Comparison of ENCODE assay signal across 8 cellular contexts in the genomic region with DNA sequence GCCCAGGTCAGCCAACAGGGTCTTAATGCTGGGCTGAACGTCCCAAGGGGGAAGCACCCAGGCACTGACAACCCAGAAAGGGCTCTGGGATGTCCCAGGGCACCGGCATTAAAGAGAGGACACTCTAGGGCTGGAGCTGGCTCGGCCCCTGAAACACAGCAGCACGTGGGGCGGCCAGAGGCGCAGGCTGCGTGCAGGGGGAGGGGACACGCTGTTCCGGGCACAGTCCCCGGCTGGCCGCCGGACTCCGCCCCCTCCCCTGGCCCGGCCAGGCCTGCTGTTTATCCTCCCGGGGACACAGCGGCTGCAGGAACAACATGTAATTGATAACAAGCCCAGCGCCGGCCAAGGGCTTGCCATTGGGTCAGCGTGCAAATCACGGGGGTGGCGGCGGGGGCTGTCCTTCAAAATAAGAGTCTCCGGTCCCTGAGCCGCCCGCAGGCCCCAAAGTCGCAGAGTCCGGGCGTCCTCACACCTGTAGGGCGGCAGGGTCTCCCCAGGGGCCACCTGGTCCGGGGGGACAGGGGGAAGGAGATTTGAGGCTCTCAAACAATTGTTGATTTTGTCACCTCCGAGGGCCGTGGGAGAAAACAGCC. TPM values are rescaled to one million over a fixed set of nuclear protein-coding genes. Genes with fewer than 3 reads are reported as not detected.
DNase-seq lines count a peak whose midpoint lies in the region; ATAC-seq, FAIRE-seq and TF ChIP-seq lines count a peak whose summit lies in the region.

No MANE protein-coding gene starts in this region.

- H3K36me3 ChIP-seq in kidney (ENCODE audit: control insufficient read depth in 1 of 2, insufficient read depth in 2 of 2, low read length in 2 of 2) (peaks cover 0 to 13% of the 10 kb centered on the region in 2 donors), skeletal muscle tissue (ENCODE audit: control insufficient read depth in 3 of 3, insufficient read depth in 3 of 3, low read length in 3 of 3) (peaks cover 9 to 17% (median 15%) of the 10 kb centered on the region in 3 donors)

- H3K9me3 ChIP-seq in kidney (ENCODE audit: control insufficient read depth in 1 of 2, low read length in 2 of 2): no peaks in the 10 kb centered on the region
- H3K9me3 ChIP-seq in skeletal muscle tissue (ENCODE audit: control insufficient read depth in 3 of 3, low read length in 3 of 3): no peaks in the 10 kb centered on the region

- ATAC-seq in HG03025 (IDR thresholded peaks at IDR 0.05; ENCODE audit: low FRiP score, unreplicated experiment): no peak

- H3K27ac ChIP-seq in cingulate gyrus (ENCODE audit: low read depth, low read length) (peak overlapping the region; percentile 98), kidney (ENCODE audit: low read depth in 2 of 2, low read length in 2 of 2) (peak overlapping the region; percentile 97 to 98), skeletal muscle tissue (ENCODE audit: low read depth, low read length) (peak overlapping the region; percentile 98)

- intact Hi-C loops in kidney (cut with DNase I): no loop called here

- H3K9me3 Mint-ChIP-seq in T-helper 2 cell treated with Interferon-gamma antibody and Interleukin-4, amounts not matched to agents 5 μg/mL and 100 μg/mL, for 36 hours: no peaks in the 10 kb centered on the region

- DNase-seq in T-helper 2 cell treated with Interferon-gamma antibody and Interleukin-4, amounts not matched to agents 5 μg/mL and 100 μg/mL, for 36 hours (ENCODE audit: low spot score): no peak
- DNase-seq in T-helper 2 cell: no peak
- DNase-seq in OCI-M1 (lab: John Stamatoyannopoulos, UW): peak; percentile 92
- DNase-seq in kidney: peak; percentile 98
- DNase-seq in OCI-M2 (lab: John Stamatoyannopoulos, UW; ENCODE audit: unreplicated experiment): no peak

- peaks cover 11% of the 10 kb centered on the region for H3K4me1 Mint-ChIP-seq in T-helper 2 cell treated with Interferon-gamma antibody and Interleukin-4, amounts not matched to agents 5 μg/mL and 100 μg/mL, for 36 hours (ENCODE audit: low read depth)

- peak overlapping the region; percentile 49 to 90 for H3K9ac ChIP-seq in kidney (ENCODE audit: low read length in 2 of 2)
- peak overlapping the region; percentile 89 to 99 (median 91) for H3K9ac ChIP-seq in skeletal muscle tissue (ENCODE audit: low read depth in 1 of 3, low read length in 3 of 3)

- H3K27me3 Mint-ChIP-seq in T-helper 2 cell treated with Interferon-gamma antibody and Interleukin-4, amounts not matched to agents 5 μg/mL and 100 μg/mL, for 36 hours (ENCODE audit: low read depth): peaks cover 43% of the 10 kb centered on the region

- H3K4me3 Mint-ChIP-seq in T-helper 2 cell treated with Interferon-gamma antibody and Interleukin-4, amounts not matched to agents 5 μg/mL and 100 μg/mL, for 36 hours: peak overlapping the region; percentile 76

- peaks cover 17 to 30% of the 10 kb centered on the region in 2 donors for H3K4me1 ChIP-seq in kidney (ENCODE audit: control insufficient read depth in 1 of 2, insufficient read depth in 1 of 2, low read depth in 1 of 2, low read length in 2 of 2)
- H3K4me1 ChIP-seq in skeletal muscle tissue (ENCODE audit: control insufficient read depth in 3 of 3, insufficient read depth in 3 of 3, low read length in 3 of 3): peaks cover 44 to 73% (median 70%) of the 10 kb centered on the region in 3 donors

- TF ChIP-seq CTCF in kidney (IDR thresholded peaks at IDR 0.05; ENCODE audit: borderline replicate concordance, extremely low read depth, insufficient read depth): no peak

- no peak overlapping the region for H3K27ac Mint-ChIP-seq in T-helper 2 cell treated with Interferon-gamma antibody and Interleukin-4, amounts not matched to agents 5 μg/mL and 100 μg/mL, for 36 hours

- FAIRE-seq in kidney (lab: Jason Lieb, UNC): no peak

- peaks cover 0 to 6% (median 5%) of the 10 kb centered on the region in 3 donors for H3K27me3 ChIP-seq in skeletal muscle tissue (ENCODE audit: control insufficient read depth in 3 of 3, insufficient read depth in 3 of 3, low read length in 3 of 3)

- H3K4me3 ChIP-seq in kidney (ENCODE audit: low read length in 2 of 2): peak overlapping the region; percentile 82 to 85
- H3K4me3 ChIP-seq in skeletal muscle tissue (ENCODE audit: low read length in 3 of 3): peak overlapping the region; percentile 81 to 96 (median 92)

- H3K36me3 Mint-ChIP-seq in T-helper 2 cell treated with Interferon-gamma antibody and Interleukin-4, amounts not matched to agents 5 μg/mL and 100 μg/mL, for 36 hours (ENCODE audit: low read depth): no peaks in the 10 kb centered on the region

RNA-seq across cellular contexts. Expression of gene KLF15, which starts 1.3 kb away (rescaled TPM):
- total RNA-seq in kidney: 22.9 TPM
- polyA plus RNA-seq in kidney (ENCODE audit: insufficient read depth, low read depth, low replicate concordance): 30.0 TPM
- 2.6 TPM for total RNA-seq in skeletal muscle tissue

RNA-seq across cellular contexts. Expression of gene CFAP100, which starts 38.8 kb away (rescaled TPM):
- total RNA-seq in kidney (not detected), skeletal muscle tissue (not detected)
- polyA plus RNA-seq in kidney (ENCODE audit: insufficient read depth, low read depth, low replicate concordance): 0.60 TPM

Comparison
In these comparisons a context has a peak if more than half of its experiments do, and no peak if none do; other contexts are left out.
1. DNase-seq: peak in OCI-M1 (single experiment) and kidney (single experiment); none in T-helper 2 cell treated with Interferon-gamma antibody and Interleukin-4, amounts not matched to agents 5 μg/mL and 100 μg/mL, for 36 hours (single experiment), T-helper 2 cell (0 of 5) and OCI-M2 (single experiment).
2. Peak in every context shown above with its lines, with median percentiles within 50 percentile points of each other: H3K27ac ChIP-seq.